In genomic region chr4:176191974-176192373, GRCh38 we compare ENCODE assay signal across 11 cellular contexts. TPM values are rescaled to one million over a fixed set of nuclear protein-coding genes. Genes with fewer than 3 reads are reported as not detected.
A peak's percentile ranks its signal among the peaks of the same experiment; 100 is the strongest.
DNase-seq lines count a peak whose midpoint lies in the region; ATAC-seq and TF ChIP-seq lines count a peak whose summit lies in the region.
"Had no signal": no experiment of that assay in that cellular context is flagged by ENCODE, and none has a peak within 500 bp of the region (broad histone marks: within the 10 kb centered on the region; RNA-seq: fewer than 3 reads in every experiment).

No MANE protein-coding gene starts in this region.

- no peak overlapping the region for H3K18ac ChIP-seq in mesenchymal stem cell (ENCODE audit: low read depth in 1 of 2, low read length in 2 of 2)

- H3K27me3 ChIP-seq in mesenchymal stem cell (ENCODE audit: control insufficient read depth in 1 of 2, insufficient read depth in 1 of 2, low read length in 2 of 2) = no peaks in the 10 kb centered on the region

- no peak overlapping the region for H2BK5ac ChIP-seq in mesenchymal stem cell (ENCODE audit: low read depth, low read length, poor library complexity, severe bottlenecking)

- no peak overlapping the region for H3K23ac ChIP-seq in mesenchymal stem cell (ENCODE audit: low read length in 2 of 2)

- H2BK120ac ChIP-seq in mesenchymal stem cell (ENCODE audit: low read depth, low read length) = no peak overlapping the region

- H2BK12ac ChIP-seq in mesenchymal stem cell (ENCODE audit: low read length in 2 of 2) = no peak overlapping the region

- H3K4me2 ChIP-seq in mesenchymal stem cell (ENCODE audit: low read length, poor library complexity, severe bottlenecking) = no peak overlapping the region

- no peak overlapping the region for H2BK15ac ChIP-seq in mesenchymal stem cell (ENCODE audit: low read depth, poor library complexity, severe bottlenecking)

- H2AK5ac ChIP-seq in mesenchymal stem cell (ENCODE audit: low read length, severe bottlenecking) = no peak overlapping the region

- H4K91ac ChIP-seq in mesenchymal stem cell (ENCODE audit: low read length) = no peak overlapping the region

- H3K4ac ChIP-seq in mesenchymal stem cell (ENCODE audit: low read depth in 1 of 2, low read length in 2 of 2) = no peak overlapping the region

- in situ Hi-C loops in GM13976 (cut with MboI; ENCODE audit: low sequenced_read_pairs, unreplicated experiment) = no loop called here

- WGBS in mesenchymal stem cell = 0% methylated on average over 1 of the region's 1 CpG

- TF ChIP-seq CTCF in GM13976 (IDR thresholded peaks at IDR 0.05; ENCODE audit: borderline replicate concordance, control extremely low read depth, extremely low read depth, insufficient read depth, missing control alignments) = no peak

- ATAC-seq in GM18511 (IDR thresholded peaks at IDR 0.05; ENCODE audit: unreplicated experiment) (no peak), HG02798 (IDR thresholded peaks at IDR 0.05; ENCODE audit: poor library complexity, unreplicated experiment) (no peak)

- no peak overlapping the region for H4K8ac ChIP-seq in mesenchymal stem cell (ENCODE audit: low read length)

- H3K14ac ChIP-seq in mesenchymal stem cell (ENCODE audit: low read length in 2 of 2) = no peak overlapping the region

- H3K27ac ChIP-seq in mesenchymal stem cell (ENCODE audit: low read length, poor library complexity, severe bottlenecking) = no peak overlapping the region
- H3K27ac ChIP-seq in caudate nucleus (ENCODE audit: low read depth, low read length) = no peak overlapping the region

- DNase-seq in DMS79 treated with DMSO at 0.1 percent for 48 hours (lab: John Stamatoyannopoulos, UW) (peak; percentile 19), NCI-H1105 (lab: John Stamatoyannopoulos, UW) (peak; percentile 81), RPMI7951 (ENCODE audit: low read depth) (peak; percentile 16), mesenchymal stem cell (peak; percentile 44), GM13976 (ENCODE audit: low spot score) (no peak), caudate nucleus (lab: John Stamatoyannopoulos, UW) (no peak)
- DNase-seq: activated naive CD4-positive, alpha-beta T cell treated with anti-CD3 and anti-CD28 coated beads, Interleukin-2, amount 10 ng/mL, durations not matched to agents 7 days and 5 days; DND-41; nucleus accumbens had no signal

- no peaks in the 10 kb centered on the region for H3K79me1 ChIP-seq in mesenchymal stem cell (replicated peaks; ENCODE audit: low read length, poor library complexity, severe bottlenecking)

- H3K4me3 ChIP-seq in mesenchymal stem cell (ENCODE audit: insufficient read depth in 1 of 2, low read depth in 1 of 2, low read length in 2 of 2) = no peak overlapping the region

- H3K9me3 ChIP-seq in mesenchymal stem cell (ENCODE audit: control insufficient read depth, low read length) = no peaks in the 10 kb centered on the region

- no peak overlapping the region for H3K9ac ChIP-seq in mesenchymal stem cell (ENCODE audit: low read length)

- peaks cover 3% of the 10 kb centered on the region for H3K4me1 ChIP-seq in mesenchymal stem cell (ENCODE audit: control insufficient read depth, insufficient read depth, low read depth, low read length)

- no peaks in the 10 kb centered on the region for H3K36me3 ChIP-seq in mesenchymal stem cell (ENCODE audit: control insufficient read depth in 1 of 2, insufficient read depth in 2 of 2, low read depth in 1 of 2, low read length in 2 of 2)

- H2AFZ ChIP-seq in mesenchymal stem cell (ENCODE audit: low read depth, low read length) = no peak overlapping the region

RNA-seq across cellular contexts. Expression of gene SPATA4, which starts 3.4 kb away (rescaled TPM):
- not detected in 2 replicates for total RNA-seq in RPMI7951 (2014; rRNA removed; shearing (Covaris generic))
- polyA plus RNA-seq in mesenchymal stem cell (2013, experiment 1 of 2) = 0.04 TPM
- 0.08 TPM for polyA plus RNA-seq in mesenchymal stem cell (2013, experiment 2 of 2)

Comparison
In these comparisons a context has a peak if more than half of its experiments do, and no peak if none do; other contexts are left out.
1. DNase-seq: peak in DMS79 treated with DMSO at 0.1 percent for 48 hours (single experiment), NCI-H1105 (single experiment), RPMI7951 (single experiment) and mesenchymal stem cell (single experiment); none in GM13976 (single experiment) and caudate nucleus (0 of 61).